Comparison of ENCODE assay signal across 22 cellular contexts in the genomic region with DNA sequence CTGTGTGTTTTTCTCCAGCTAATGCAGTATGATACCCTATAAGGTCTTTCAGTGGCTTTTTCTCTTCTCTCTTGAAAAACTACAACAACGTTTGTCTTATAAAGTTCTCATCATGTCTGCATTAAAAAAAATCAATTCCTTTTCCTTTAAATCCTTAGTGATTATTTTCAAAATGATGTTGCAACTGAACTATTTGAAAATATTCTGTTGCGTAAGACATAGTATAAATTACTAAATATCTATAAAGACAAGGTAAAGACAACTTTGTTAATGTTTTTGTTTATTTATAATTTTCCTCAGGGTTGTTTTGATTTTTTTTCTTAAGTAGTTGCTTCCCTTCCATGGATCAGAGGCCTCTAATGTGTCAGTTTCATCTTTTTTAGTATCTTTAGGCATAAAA.
"Had no signal": no experiment of that assay in that cellular context is flagged by ENCODE, and none has a peak within 500 bp of the region (broad histone marks: within the 10 kb centered on the region; RNA-seq: fewer than 3 reads in every experiment).

No MANE protein-coding gene starts in this region.

- H3K4me3 ChIP-seq: gastrocnemius medialis, left lung, neural progenitor cell, prostate gland, right atrium auricular region, sigmoid colon, thoracic aorta, tibial nerve, upper lobe of left lung, uterus had no signal

- H3K4me2 ChIP-seq: neural progenitor cell had no signal

- H3K9me3 ChIP-seq: gastrocnemius medialis, left lung, prostate gland, right atrium auricular region, sigmoid colon, thoracic aorta, tibial nerve, upper lobe of left lung, uterus had no signal

- DNase-seq: cortex of kidney; effector memory CD8-positive, alpha-beta T cell; gastrocnemius medialis; head of caudate nucleus; left lung; mesendoderm; midbrain; naive thymus-derived CD4-positive, alpha-beta T cell; sigmoid colon; stimulated activated CD4-positive, alpha-beta T cell treated with anti-CD3 and anti-CD28 coated beads, Interleukin-4, amount 100 ng/mL, for 4 hours; stimulated activated naive CD8-positive, alpha-beta T cell treated with anti-CD3 and anti-CD28 coated beads, Interleukin-15, Interleukin-2, amounts not matched to agents 100 U/mL and 50 U/mL, for 24 hours; substantia nigra; upper lobe of left lung; uterus had no signal

- FAIRE-seq: keratinocyte had no signal

- H3K9me3 Mint-ChIP-seq: nephron; stimulated activated memory B cell treated with anti-CD40 and anti-IgM and Interleukin-4, amounts not matched to agents 10 μg/mL and 1 μg/mL and 100 μg/mL, for 72 hours had no signal

- H3K27ac ChIP-seq: gastrocnemius medialis, left lung, neural progenitor cell, prostate gland, right atrium auricular region, sigmoid colon, thoracic aorta, tibial nerve, upper lobe of left lung, uterus had no signal

- H3K4me1 ChIP-seq: neural progenitor cell, prostate gland, right atrium auricular region, upper lobe of left lung, uterus had no signal

- H3K27me3 ChIP-seq: gastrocnemius medialis, left lung, neural progenitor cell, right atrium auricular region, sigmoid colon, tibial nerve, upper lobe of left lung, uterus had no signal

- H3K4me1 Mint-ChIP-seq: naive thymus-derived CD4-positive, alpha-beta T cell; nephron had no signal

- H3K27me3 Mint-ChIP-seq: stimulated activated memory B cell treated with anti-CD40 and anti-IgM and Interleukin-4, amounts not matched to agents 10 μg/mL and 1 μg/mL and 100 μg/mL, for 72 hours had no signal

- H3K36me3 Mint-ChIP-seq: naive thymus-derived CD4-positive, alpha-beta T cell; stimulated activated memory B cell treated with anti-CD40 and anti-IgM and Interleukin-4, amounts not matched to agents 10 μg/mL and 1 μg/mL and 100 μg/mL, for 72 hours had no signal

- H2AFZ ChIP-seq: neural progenitor cell had no signal

- H3K27ac Mint-ChIP-seq: effector memory CD8-positive, alpha-beta T cell; naive thymus-derived CD4-positive, alpha-beta T cell; nephron; neural progenitor cell; stimulated activated memory B cell treated with anti-CD40 and anti-IgM and Interleukin-4, amounts not matched to agents 10 μg/mL and 1 μg/mL and 100 μg/mL, for 72 hours had no signal

- H3K4me3 Mint-ChIP-seq: effector memory CD8-positive, alpha-beta T cell; naive thymus-derived CD4-positive, alpha-beta T cell; nephron; neural progenitor cell; stimulated activated memory B cell treated with anti-CD40 and anti-IgM and Interleukin-4, amounts not matched to agents 10 μg/mL and 1 μg/mL and 100 μg/mL, for 72 hours had no signal

- H3K36me3 ChIP-seq: gastrocnemius medialis, left lung, neural progenitor cell, prostate gland, right atrium auricular region, sigmoid colon, thoracic aorta, tibial nerve, upper lobe of left lung, uterus had no signal

- ATAC-seq: effector memory CD8-positive, alpha-beta T cell; gastrocnemius medialis; left lung; naive thymus-derived CD4-positive, alpha-beta T cell; stimulated activated memory B cell treated with anti-CD40 and anti-IgM and Interleukin-4, amounts not matched to agents 10 μg/mL and 1 μg/mL and 100 μg/mL, for 72 hours; stimulated activated naive CD8-positive, alpha-beta T cell treated with anti-CD3 and anti-CD28 coated beads, Interleukin-15, Interleukin-2, amounts not matched to agents 100 U/mL and 50 U/mL, for 24 hours had no signal

- H3K9ac ChIP-seq: neural progenitor cell had no signal
